In the genomic region with DNA sequence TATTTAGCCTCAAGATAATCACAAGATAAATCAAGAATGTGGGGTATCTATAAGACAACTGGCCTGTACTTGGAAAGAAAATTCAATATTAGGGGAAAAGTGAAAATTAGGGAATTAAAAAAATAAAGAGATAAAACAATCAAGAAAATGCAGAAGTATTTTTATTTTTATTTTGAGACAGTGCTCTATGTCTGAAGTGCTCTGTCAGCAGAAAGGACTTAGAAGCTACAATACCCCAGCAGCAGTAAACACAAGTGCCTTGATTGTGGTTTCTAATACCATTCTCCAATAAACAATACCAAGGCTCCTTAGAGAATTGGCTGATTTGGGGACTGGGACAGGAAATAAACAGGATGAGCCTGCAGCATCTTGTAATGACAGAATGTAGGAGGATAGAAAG, we compare ENCODE assay signal across 23 cellular contexts.
A peak's percentile ranks its signal among the peaks of the same experiment; 100 is the strongest.
DNase-seq lines count a peak whose midpoint lies in the region; ATAC-seq, FAIRE-seq and TF ChIP-seq lines count a peak whose summit lies in the region.
"Had no signal": no experiment of that assay in that cellular context is flagged by ENCODE, and none has a peak within 500 bp of the region (broad histone marks: within the 10 kb centered on the region; RNA-seq: fewer than 3 reads in every experiment).

No MANE protein-coding gene starts in this region.

- H3K27ac ChIP-seq in HepG2 (ENCODE audit: extremely low read length, insufficient read depth, low read length) (no peak overlapping the region), right lobe of liver (no peak overlapping the region), IMR-90 (ENCODE audit: insufficient read depth, low read length) (no peak overlapping the region)
- H3K27ac ChIP-seq: BLaER1 treated with 17β-estradiol and CSF1 and Interleukin-3, amounts not matched to agents 10 nM and 100 nM; C4-2B had no signal

- no peak overlapping the region for H3K14ac ChIP-seq in IMR-90 (replicated peaks; ENCODE audit: low read depth, low read length)

- H4K8ac ChIP-seq in IMR-90 (ENCODE audit: low read depth in 2 of 2, low read length in 2 of 2), result no peak overlapping the region

- H3K23ac ChIP-seq in IMR-90 (ENCODE audit: low read depth, low read length), result no peak overlapping the region

- DNase-seq in HepG2 (ENCODE audit: low spot score) (no peak), right lobe of liver (no peak), IMR-90 (no peak)
- DNase-seq in activated CD4-positive, alpha-beta T cell treated with anti-CD3 and anti-CD28 coated beads for 1 hour, result no peak
- DNase-seq in activated naive CD4-positive, alpha-beta T cell treated with anti-CD3 and anti-CD28 coated beads, Interleukin-2, amount 50 U/mL, for 16 hours, result no peak
- DNase-seq: 8988T; AML-193; CD4-positive, alpha-beta T cell; CD8-positive, alpha-beta T cell; COR-L47; DMS 273 treated with DMSO at 0.1 percent for 48 hours; DMS153; DMS53; DMS79; DND-41; EL; GDM1 had no signal

- H3K79me1 ChIP-seq in IMR-90 (ENCODE audit: low read depth in 1 of 2, low read length in 2 of 2), result no peaks in the 10 kb centered on the region

- H2AFZ ChIP-seq in HepG2 (ENCODE audit: low read length), result no peak overlapping the region
- no peak overlapping the region for H2AFZ ChIP-seq in IMR-90 (replicated peaks; ENCODE audit: low read length, poor library complexity)

- H4K5ac ChIP-seq in IMR-90 (ENCODE audit: low read depth, low read length), result no peak overlapping the region

- H2AK9ac ChIP-seq in IMR-90 (replicated peaks; ENCODE audit: low read depth, low read length, poor library complexity), result no peak overlapping the region

- TF ChIP-seq POLR2A in HepG2 (IDR thresholded peaks at IDR 0.05; ENCODE audit: insufficient read depth in 1 of 2, low read depth in 2 of 2, low read length in 2 of 2), result no peak
- TF ChIP-seq POLR2A in right lobe of liver (IDR thresholded peaks at IDR 0.05), result no peak
- no peak for TF ChIP-seq POLR2A in IMR-90 (IDR thresholded peaks at IDR 0.05; ENCODE audit: low read depth, low read length)

- H2BK15ac ChIP-seq in IMR-90 (ENCODE audit: low read depth, low read length), result no peak overlapping the region

- in situ Hi-C loops in HepG2 (cut with HindIII; ENCODE audit: extremely low pct_ligation_motif_present, low pct_unique_long_range_greater_than_20kb), result no loop called here
- in situ Hi-C loops in IMR-90 (cut with MboI; ENCODE audit: low sequenced_read_pairs), result no loop called here

- POLR2A ChIA-PET in HepG2 (lab: Yijun Ruan, JAX) (no interaction called here), IMR-90 (lab: Charles Lee; ENCODE audit: unreplicated experiment) (no interaction called here)

- TF ChIP-seq RAD21 in HepG2 (CRISPR knock-in tag; IDR thresholded peaks at IDR 0.05) (no peak), IMR-90 (IDR thresholded peaks at IDR 0.05; ENCODE audit: low read length) (no peak)

- no peak overlapping the region for H2BK120ac ChIP-seq in IMR-90 (ENCODE audit: low read depth, low read length)

- H3K36me3 ChIP-seq in HepG2 (replicated peaks in 1 of 2; ENCODE audit: control insufficient read depth in 1 of 2, insufficient read depth in 2 of 2, low read length in 2 of 2) (no peaks in the 10 kb centered on the region), right lobe of liver (no peaks in the 10 kb centered on the region), IMR-90 (ENCODE audit: control insufficient read depth, insufficient read depth, low read length) (no peaks in the 10 kb centered on the region)
- H3K36me3 ChIP-seq: BLaER1 treated with 17β-estradiol and CSF1 and Interleukin-3, amounts not matched to agents 10 nM and 100 nM had no signal

- H3K4me1 ChIP-seq in HepG2 (ENCODE audit: insufficient read depth, low read length) (no peaks in the 10 kb centered on the region), right lobe of liver (no peaks in the 10 kb centered on the region), IMR-90 (ENCODE audit: control insufficient read depth, insufficient read depth, low read length) (no peaks in the 10 kb centered on the region; the same call in 1 of the 2 replicates)

- dilution Hi-C loops in IMR-90 (cut with HindIII; ENCODE audit: low sequenced_read_pairs, unreplicated experiment), result no loop called here

- no peaks in the 10 kb centered on the region for H3K9me1 ChIP-seq in IMR-90 (ENCODE audit: insufficient read depth, low read length)

- H3K4me3 ChIP-seq in HepG2 (replicated peaks in 1 of 3; ENCODE audit: insufficient read depth in 1 of 3, low read depth in 2 of 3, low read length in 3 of 3) (no peak overlapping the region), right lobe of liver (no peak overlapping the region), IMR-90 (ENCODE audit: insufficient read depth, low read depth, low read length) (no peak overlapping the region)
- H3K4me3 ChIP-seq: BLaER1 treated with 17β-estradiol and CSF1 and Interleukin-3, amounts not matched to agents 10 nM and 100 nM; GM12878 had no signal

- TF ChIP-seq CTCF in HepG2 (CRISPR knock-in tag; IDR thresholded peaks at IDR 0.05) (no peak), right lobe of liver (IDR thresholded peaks at IDR 0.05) (no peak), IMR-90 (conservative IDR thresholded peaks at IDR 0.05; ENCODE audit: low read depth, low read length) (no peak)

- no peak overlapping the region for H3K4ac ChIP-seq in IMR-90 (ENCODE audit: low read depth, low read length)

- no peak overlapping the region for H2BK5ac ChIP-seq in IMR-90 (ENCODE audit: low read depth, low read length, poor library complexity, severe bottlenecking)

- H3K9ac ChIP-seq in HepG2 (ENCODE audit: insufficient read depth, low read depth, low read length) (no peak overlapping the region), IMR-90 (ENCODE audit: low read depth, low read length) (no peak overlapping the region)
- H3K9ac ChIP-seq: BLaER1 treated with 17β-estradiol and CSF1 and Interleukin-3, amounts not matched to agents 10 nM and 100 nM had no signal

- no peak overlapping the region for H3K56ac ChIP-seq in IMR-90 (ENCODE audit: extremely low read depth, insufficient read depth, low read length)

- intact Hi-C loops in HepG2 (cut with micrococcal nuclease; ENCODE audit: unreplicated experiment), result no loop called here
- intact Hi-C loops in right lobe of liver (cut with DNase I), result no loop called here
- intact Hi-C loops in IMR-90 (cut with micrococcal nuclease), result no loop called here

- no peak for TF ChIP-seq EP300 in HepG2 (IDR thresholded peaks at IDR 0.05; ENCODE audit: low read depth in 2 of 2, low read length in 2 of 2)
- TF ChIP-seq EP300 in HepG2 (CRISPR knock-in tag; IDR thresholded peaks at IDR 0.05; ENCODE audit: borderline replicate concordance), result no peak

- no peaks in the 10 kb centered on the region for H3K79me2 ChIP-seq in HepG2 (ENCODE audit: insufficient read depth, low read length)

- no peak overlapping the region for H2AK5ac ChIP-seq in IMR-90 (ENCODE audit: low read depth, low read length)

- no peak overlapping the region for H3K4me2 ChIP-seq in HepG2 (ENCODE audit: low read depth, low read length)
- H3K4me2 ChIP-seq in IMR-90 (ENCODE audit: low read depth, low read length), result no peak overlapping the region

- no peak overlapping the region for H3K18ac ChIP-seq in IMR-90 (ENCODE audit: low read depth, low read length)

- no peaks in the 10 kb centered on the region for H3K9me3 ChIP-seq in HepG2 (ENCODE audit: low read length)
- no peaks in the 10 kb centered on the region for H3K9me3 ChIP-seq in right lobe of liver
- no peaks in the 10 kb centered on the region for H3K9me3 ChIP-seq in IMR-90 (ENCODE audit: control insufficient read depth, insufficient read depth, low read length)

- H4K20me1 ChIP-seq in HepG2 (ENCODE audit: insufficient read depth, low read length) (no peaks in the 10 kb centered on the region), IMR-90 (ENCODE audit: insufficient read depth, low read length) (no peaks in the 10 kb centered on the region)
- H4K20me1 ChIP-seq: BLaER1 treated with 17β-estradiol and CSF1 and Interleukin-3, amounts not matched to agents 10 nM and 100 nM had no signal

- CTCF ChIA-PET in HepG2 (lab: Yijun Ruan, JAX; ENCODE audit: low intra/inter-chr PET ratio, low total read pairs) (no interaction called here), IMR-90 (lab: Yijun Ruan, JAX) (no interaction called here)

- BruUV-seq in HepG2 (replicated peaks; lab: Mats Ljungman, UMichigan) (no TSS peak), IMR-90 (replicated peaks; lab: Mats Ljungman, UMichigan) (no TSS peak)

- no peak overlapping the region for H2BK20ac ChIP-seq in IMR-90 (ENCODE audit: low read depth, low read length)

- ATAC-seq in HepG2 (no peak), right lobe of liver (no peak), IMR-90 (ENCODE audit: low read depth) (no peak)
- ATAC-seq: CD8-positive, alpha-beta T cell; GM12878 had no signal

- no peak for FAIRE-seq in HepG2 (lab: Jason Lieb, UNC)
- FAIRE-seq: A204.1, GM12878, GM12892, GM18507 had no signal

- H3K27me3 ChIP-seq in HepG2 (ENCODE audit: control insufficient read depth in 1 of 2, insufficient read depth in 2 of 2, low read length in 2 of 2), result no peaks in the 10 kb centered on the region
- H3K27me3 ChIP-seq in right lobe of liver, result no peaks in the 10 kb centered on the region
- H3K27me3 ChIP-seq in IMR-90 (ENCODE audit: control insufficient read depth, insufficient read depth, low read length), result no peaks in the 10 kb centered on the region
- H3K27me3 ChIP-seq: BLaER1 treated with 17β-estradiol and CSF1 and Interleukin-3, amounts not matched to agents 10 nM and 100 nM had no signal

- H4K91ac ChIP-seq in IMR-90 (ENCODE audit: insufficient read depth, low read depth, low read length), result no peak overlapping the region

TF ChIP-seq in IMR-90, 13 proteins besides CTCF, POLR2A, EP300 and RAD21:
- TF ChIP-seq MAFK (IDR thresholded peaks at IDR 0.05; ENCODE audit: low read depth, low read length) (peak; percentile 75), RFX5 (IDR thresholded peaks at IDR 0.05; ENCODE audit: low read depth, low read length) (no peak)
